ENCODE assay signal across 11 cellular contexts in the genomic region with DNA sequence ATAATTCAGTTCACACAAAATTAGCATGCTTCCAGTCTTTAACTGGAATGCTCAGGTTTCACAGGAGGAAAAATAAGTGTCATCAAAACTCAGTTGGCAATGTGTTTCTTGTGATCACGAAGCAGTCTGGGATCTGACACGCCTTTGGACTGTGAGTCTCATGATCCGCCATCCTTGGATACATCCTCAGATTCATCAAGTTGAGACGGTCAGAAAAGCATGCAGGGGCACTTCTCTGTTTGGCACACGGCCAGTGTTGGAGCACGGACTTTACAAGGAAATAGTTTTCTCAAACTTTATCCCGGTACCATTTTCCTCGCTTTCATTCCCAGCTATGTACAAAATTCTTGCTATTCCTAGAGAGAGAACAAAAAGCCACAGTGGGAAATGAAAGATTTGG.
"Had no signal": no experiment of that assay in that cellular context is flagged by ENCODE, and none has a peak within 500 bp of the region (broad histone marks: within the 10 kb centered on the region; RNA-seq: fewer than 3 reads in every experiment).

No MANE protein-coding gene starts in this region.

- H3K27ac ChIP-seq: right atrium auricular region, thyroid gland had no signal

- H3K36me3 Mint-ChIP-seq: activated naive CD8-positive, alpha-beta T cell had no signal

- DNase-seq: activated CD4-positive, CD25-positive, alpha-beta regulatory T cell treated with anti-CD3 and anti-CD28 coated beads, Interleukin-2, amount 50 U/mL, for 72 hours; anterior cingulate cortex; heart right ventricle; left ventricle myocardium superior; mesendoderm; SIG-M5; small intestine had no signal

- H3K9me3 Mint-ChIP-seq: activated T-helper 2 cell treated with anti-CD3 and anti-CD28 coated beads, Interferon-gamma antibody, Interleukin-2, Interleukin-4, amounts not matched to agents 10 μg/mL and 5 μg/mL and 100 μg/mL, durations not matched to agents 14 hours and 24 hours and 36 hours had no signal

- H3K4me1 ChIP-seq: heart right ventricle, right atrium auricular region, thyroid gland had no signal

- H3K27me3 Mint-ChIP-seq: activated naive CD8-positive, alpha-beta T cell had no signal

- H3K4me3 ChIP-seq: heart right ventricle, right atrium auricular region, thyroid gland had no signal

- H3K9me3 ChIP-seq: heart right ventricle, right atrium auricular region, thyroid gland had no signal

- H3K27me3 ChIP-seq: right atrium auricular region, thyroid gland had no signal

- H3K36me3 ChIP-seq: heart right ventricle, right atrium auricular region, thyroid gland had no signal

- ATAC-seq: heart right ventricle, left ventricle myocardium superior had no signal
